8 cellular contexts compared by ENCODE assay signal in genomic region chr20:63653041-63653973, GRCh38. TPM values are rescaled to one million over a fixed set of nuclear protein-coding genes. Genes with fewer than 3 reads are reported as not detected.
DNase-seq lines count a peak whose midpoint lies in the region; ATAC-seq, FAIRE-seq and TF ChIP-seq lines count a peak whose summit lies in the region.

TSS of gene STMN3 (minus strand) at chr20:63653424. CDS start at chr20:63653345, 79 bp downstream.

- H3K9ac ChIP-seq in kidney (ENCODE audit: low read length in 2 of 2), result peak within 1 kb of the TSS in 1 of 2 donors; percentile 40

- H3K4me1 ChIP-seq in A549, result peaks cover 14% of the 10 kb centered on the region
- H3K4me1 ChIP-seq in kidney (ENCODE audit: control insufficient read depth in 1 of 2, insufficient read depth in 1 of 2, low read depth in 1 of 2, low read length in 2 of 2), result peaks cover 5 to 23% of the 10 kb centered on the region in 2 donors
- no peaks in the 10 kb centered on the region for H3K4me1 ChIP-seq in small intestine (ENCODE audit: control insufficient read depth in 2 of 2, insufficient read depth in 1 of 2, low read depth in 1 of 2, low read length in 1 of 2)

- TF ChIP-seq CTCF in A549 (IDR thresholded peaks at IDR 0.05) (no peak), kidney (IDR thresholded peaks at IDR 0.05; ENCODE audit: borderline replicate concordance, extremely low read depth, insufficient read depth) (no peak)

- peak within 1 kb of the TSS; percentile 99 for H3K4me2 ChIP-seq in A549

- H3K27ac ChIP-seq in A549 (peak within 1 kb of the TSS in 1 of 2 experiments; percentile 70; a peak in 4 of 6 replicates), cingulate gyrus (ENCODE audit: low read depth, low read length) (peak within 1 kb of the TSS; percentile 87), kidney (ENCODE audit: low read depth in 2 of 2, low read length in 2 of 2) (no peak within 1 kb of the TSS), small intestine (ENCODE audit: low read depth in 1 of 2, low read length in 1 of 2) (peak within 1 kb of the TSS in 1 of 2 donors; percentile 45)

- CTCF ChIA-PET in A549 (lab: Yijun Ruan, JAX), result interaction anchor here (0.6 kb wide), 1 partner anchor 11 kb away, joined by 3 read pairs; no protein-coding TSS in a partner anchor

- no peak for TF ChIP-seq RAD21 in A549 (conservative IDR thresholded peaks at IDR 0.05 in 1 of 2, IDR thresholded peaks at IDR 0.05 in 1 of 2)

- no peak for TF ChIP-seq POLR2A in A549 (IDR thresholded peaks at IDR 0.05; ENCODE audit: low read length)

- FAIRE-seq in A549 (lab: Jason Lieb, UNC) (no peak), kidney (lab: Jason Lieb, UNC) (no peak), small intestine (lab: Jason Lieb, UNC) (no peak)

- peaks cover 12% of the 10 kb centered on the region for H3K27me3 ChIP-seq in H7 (ENCODE audit: control insufficient read depth, insufficient read depth, low read length)
- no peaks in the 10 kb centered on the region for H3K27me3 ChIP-seq in small intestine (ENCODE audit: control insufficient read depth in 2 of 2, insufficient read depth in 2 of 2, low read length in 2 of 2)

- intact Hi-C loops in kidney (cut with DNase I), result no loop called here

- H3K36me3 ChIP-seq in H7 (replicated peaks; ENCODE audit: control insufficient read depth, insufficient read depth, low read length) (no peaks in the 10 kb centered on the region), kidney (ENCODE audit: control insufficient read depth in 1 of 2, insufficient read depth in 2 of 2, low read length in 2 of 2) (no peaks in the 10 kb centered on the region), small intestine (ENCODE audit: control insufficient read depth in 2 of 2, insufficient read depth in 2 of 2, low read length in 2 of 2) (peaks cover 0 to 2% of the 10 kb centered on the region in 2 donors)

- DNase-seq in A549 (ENCODE audit: low read depth in 1 of 2, low spot score in 1 of 2), result peak; percentile 74 to 76
- DNase-seq in H7, result peak; percentile 95
- peak; percentile 95 for DNase-seq in NCI-H510A (lab: John Stamatoyannopoulos, UW)
- DNase-seq in activated CD4-positive, alpha-beta T cell treated with anti-CD3 and anti-CD28 coated beads for 4 hours, result peak; percentile 62 to 75
- peak; percentile 98 for DNase-seq in kidney
- DNase-seq in small intestine, result peak; percentile 43

- no peak for TF ChIP-seq EP300 in A549 (IDR thresholded peaks at IDR 0.05)

- H3K4me3 ChIP-seq in A549 (peak within 1 kb of the TSS; percentile 56), H7 (ENCODE audit: insufficient read depth, low read depth, low read length) (peak within 1 kb of the TSS; percentile 64), kidney (ENCODE audit: low read length in 2 of 2) (peak within 1 kb of the TSS in 1 of 2 donors; percentile 46), small intestine (ENCODE audit: low read depth in 1 of 2, low read length in 2 of 2) (peak within 1 kb of the TSS; percentile 48 to 59)

- WGBS in A549 (ENCODE audit: missing lambda C conversion rate), result 11% methylated on average over 6 of the region's 73 CpGs
- WGBS in small intestine, 3 donors, result 0 to 3% (median 1%) methylated on average over 37 to 73 of the region's 73 CpGs

- POLR2A ChIA-PET in A549 (lab: Yijun Ruan, JAX), result no interaction called here

- peak; percentile 67 to 71 for ATAC-seq in A549
- no peak for ATAC-seq in GM21367 (IDR thresholded peaks at IDR 0.05; ENCODE audit: unreplicated experiment)

- H3K9me3 ChIP-seq in A549 (no peaks in the 10 kb centered on the region), kidney (ENCODE audit: control insufficient read depth in 1 of 2, low read length in 2 of 2) (no peaks in the 10 kb centered on the region), small intestine (ENCODE audit: control insufficient read depth, low read depth) (no peaks in the 10 kb centered on the region)

TF ChIP-seq in A549, 52 proteins besides CTCF, POLR2A, EP300 and RAD21 (continues in another document):
- TF ChIP-seq CBX2 (IDR thresholded peaks at IDR 0.05; ENCODE audit: borderline replicate concordance, low read depth), result no peak
- TF ChIP-seq JUN (IDR thresholded peaks at IDR 0.05), result no peak
- TF ChIP-seq SREBF2 (IDR thresholded peaks at IDR 0.05), result no peak
- TF ChIP-seq ELK1 (IDR thresholded peaks at IDR 0.05; ENCODE audit: low read depth, low read length), result no peak
- no peak for TF ChIP-seq USF2 (IDR thresholded peaks at IDR 0.05)
- no peak for TF ChIP-seq HOXB13 (CRISPR knock-in tag; IDR thresholded peaks at IDR 0.05; ENCODE audit: low read depth)
- TF ChIP-seq HMGXB4 (CRISPR knock-in tag; IDR thresholded peaks at IDR 0.05; ENCODE audit: borderline replicate concordance), result no peak
- TF ChIP-seq PBX3 (IDR thresholded peaks at IDR 0.05), result no peak
- TF ChIP-seq PHF8 (IDR thresholded peaks at IDR 0.05; ENCODE audit: borderline replicate concordance, low read depth), result no peak
- peak; percentile 46; the same call in 1 of the 2 replicates for TF ChIP-seq MAX (IDR thresholded peaks at IDR 0.05)
- TF ChIP-seq JUNB (IDR thresholded peaks at IDR 0.05), result no peak
- TF ChIP-seq CHD2 (IDR thresholded peaks at IDR 0.05; ENCODE audit: low read length, partially characterized antibody), result no peak
- 0 out of 2 replicates have a peak, but pooled peaks have one; percentile 36 for TF ChIP-seq E2F6 (IDR thresholded peaks at IDR 0.05; ENCODE audit: borderline replicate concordance, low read depth)
- no peak for TF ChIP-seq POLR2AphosphoS2 (conservative IDR thresholded peaks at IDR 0.05; ENCODE audit: low read length)
- TF ChIP-seq FOSL2 (IDR thresholded peaks at IDR 0.05), result no peak
- TF ChIP-seq FOSL2 (CRISPR knock-in tag; IDR thresholded peaks at IDR 0.05), result no peak

RNA-seq across cellular contexts. Expression of gene STMN3, which starts in this region (rescaled TPM):
- 2.5 and 2.8 TPM in 2 replicates for polyA plus RNA-seq in A549 (2011; rRNA removed)
- polyA plus RNA-seq in A549 (2012; cell fraction: cytosol; rRNA removed), result 9.2 and 14.4 TPM in 2 replicates
- 14.7 and 18.5 TPM in 2 replicates for polyA plus RNA-seq in A549 (2012; cell fraction: nucleus; rRNA removed)
- polyA plus RNA-seq in A549 (2017; fragmentation: RNase III; extraction: RNeasy Plus Mini Kit Qiagen cat#74134 plus additional on column Dnase treatment), result 3.2 to 5.0 TPM (median 3.8 TPM) in 3 replicates
- 1.6 and 2.9 TPM in 2 replicates for polyA minus RNA-seq in A549 (2011; rRNA and poly(A)+ RNA removed)
- 24.9 and 32.7 TPM in 2 replicates for total RNA-seq in H7 (2014; rRNA removed; shearing (Covaris generic))
- total RNA-seq in kidney, result 84.9 TPM
- 20.6 TPM for polyA plus RNA-seq in kidney (ENCODE audit: insufficient read depth, low read depth, low replicate concordance)
- polyA plus RNA-seq in small intestine, result 10 to 100 TPM in 1 of 3 donors, 1 to 10 TPM in 2; 1.1 to 21.4 (median 3.5) TPM

Comparison
In these comparisons a context has a peak if more than half of its experiments do, and no peak if none do; other contexts are left out.
1. DNase-seq: peak in every context shown above with its lines; median percentile 98 in kidney; 95 in H7; 95 in NCI-H510A; 75 in A549; 68 in activated CD4-positive, alpha-beta T cell treated with anti-CD3 and anti-CD28 coated beads for 4 hours; 43 in small intestine.